Comparison of ENCODE assay signal across 1 cellular context in genomic region chr12:48157016-48157888, GRCh38.
TF ChIP-seq lines count a peak whose summit lies in the region.

ASB8 (minus strand) TSS chr12:48157515; CDS start chr12:48153496, 4,019 bp downstream.

TF ChIP-seq in K562, 482 proteins besides CTCF, POLR2A, EP300 and RAD21 (continued from another document and continues in another):
- TF ChIP-seq ELF4 (CRISPR knock-in tag; IDR thresholded peaks at IDR 0.05): peak; percentile 34; the same call in 1 of the 2 replicates
- TF ChIP-seq RFX1 (IDR thresholded peaks at IDR 0.05): no peak; the same call in 1 of the 2 replicates
- TF ChIP-seq PPARD (CRISPR knock-in tag; IDR thresholded peaks at IDR 0.05): no peak
- no peak for TF ChIP-seq ZBTB12 (CRISPR knock-in tag; IDR thresholded peaks at IDR 0.05)
- no peak for TF ChIP-seq TEAD2 (tag; IDR thresholded peaks at IDR 0.05)
- peak; percentile 69 for TF ChIP-seq TFAP4 (CRISPR knock-in tag; IDR thresholded peaks at IDR 0.05; ENCODE audit: borderline replicate concordance)
- TF ChIP-seq PRDM10 (IDR thresholded peaks at IDR 0.05; ENCODE audit: partially characterized antibody): peak; percentile 51
- no peak for TF ChIP-seq CHD1 (IDR thresholded peaks at IDR 0.05; ENCODE audit: low read length)
- TF ChIP-seq SAP30 (IDR thresholded peaks at IDR 0.05; ENCODE audit: borderline replicate concordance, insufficient read depth, low read depth, low read length, poor library complexity, severe bottlenecking): peak; percentile 95
- no peak for TF ChIP-seq CHD2 (IDR thresholded peaks at IDR 0.05; ENCODE audit: low read depth, low read length)
- TF ChIP-seq SIN3B (IDR thresholded peaks at IDR 0.05; ENCODE audit: low read depth): peak; percentile 45; the same call in 1 of the 2 replicates
- TF ChIP-seq E2F1 (CRISPR knock-in tag; IDR thresholded peaks at IDR 0.05): 0 out of 2 replicates have a peak, but pooled peaks have one; percentile 11
- TF ChIP-seq SOX6 (IDR thresholded peaks at IDR 0.05): 0 out of 2 replicates have a peak, but pooled peaks have one; percentile 22
- no peak for TF ChIP-seq HIVEP1 (CRISPR knock-in tag; IDR thresholded peaks at IDR 0.05)
- TF ChIP-seq GABPB1 (CRISPR knock-in tag; IDR thresholded peaks at IDR 0.05): peak; percentile 100
- TF ChIP-seq RBM25 (IDR thresholded peaks at IDR 0.05; ENCODE audit: low read depth, low read length, severe bottlenecking): no peak
- no peak for TF ChIP-seq ZNF311 (CRISPR knock-in tag; IDR thresholded peaks at IDR 0.05)
- TF ChIP-seq JUNB (CRISPR knock-in tag; conservative IDR thresholded peaks at IDR 0.05): no peak
- no peak for TF ChIP-seq ZNF212 (CRISPR knock-in tag; IDR thresholded peaks at IDR 0.05)
- peak; percentile 78 for TF ChIP-seq PHF20 (IDR thresholded peaks at IDR 0.05; ENCODE audit: partially characterized antibody)
- peak; percentile 22 to 93; a peak in 3 of 4 replicates for TF ChIP-seq SIN3A (IDR thresholded peaks at IDR 0.05; ENCODE audit: borderline replicate concordance in 2 of 2, control insufficient read depth in 1 of 2, low read depth in 2 of 2, low read length in 2 of 2)
- TF ChIP-seq HLTF (IDR thresholded peaks at IDR 0.05): no peak
- TF ChIP-seq MTF1 (CRISPR knock-in tag; IDR thresholded peaks at IDR 0.05; ENCODE audit: borderline replicate concordance): no peak
- TF ChIP-seq ZBTB40 (IDR thresholded peaks at IDR 0.05): peak; percentile 93
- no peak for TF ChIP-seq ZBTB40 (CRISPR knock-in tag; IDR thresholded peaks at IDR 0.05)
- TF ChIP-seq SUPT5H (IDR thresholded peaks at IDR 0.05): peak; percentile 59
- no peak for TF ChIP-seq TARDBP (IDR thresholded peaks at IDR 0.05)
- no peak for TF ChIP-seq ZNF644 (tag; IDR thresholded peaks at IDR 0.05; ENCODE audit: low read depth)
- TF ChIP-seq HMGN3 (IDR thresholded peaks at IDR 0.05; ENCODE audit: borderline replicate concordance, extremely low read depth, insufficient read length, low read depth, low read length): no peak
- TF ChIP-seq ATF1 (CRISPR knock-in tag; IDR thresholded peaks at IDR 0.05): no peak
- TF ChIP-seq ATF1 (tag; IDR thresholded peaks at IDR 0.05): peak; percentile 78
- no peak for TF ChIP-seq RBM39 (optimal IDR thresholded peaks at IDR 0.05; ENCODE audit: low read depth, low read length)
- no peak for TF ChIP-seq ARHGAP35 (IDR thresholded peaks at IDR 0.05; ENCODE audit: partially characterized antibody)
- TF ChIP-seq RBM15 (IDR thresholded peaks at IDR 0.05; ENCODE audit: insufficient read depth, low read length): no peak
- no peak for TF ChIP-seq SAFB (IDR thresholded peaks at IDR 0.05; ENCODE audit: borderline replicate concordance, low read depth, low read length)
- TF ChIP-seq PTTG1 (tag; IDR thresholded peaks at IDR 0.05; ENCODE audit: low read depth): no peak
- no peak; a peak in 1 of 4 replicates for TF ChIP-seq FOXA3 (CRISPR knock-in tag; conservative IDR thresholded peaks at IDR 0.05 in 1 of 2, IDR thresholded peaks at IDR 0.05 in 1 of 2)
- no peak for TF ChIP-seq ZNF707 (CRISPR knock-in tag; conservative IDR thresholded peaks at IDR 0.05)
- TF ChIP-seq NCOA2 (IDR thresholded peaks at IDR 0.05; ENCODE audit: partially characterized antibody in 2 of 2): no peak
- no peak for TF ChIP-seq DLX4 (CRISPR knock-in tag; IDR thresholded peaks at IDR 0.05)
- TF ChIP-seq BCOR (IDR thresholded peaks at IDR 0.05): no peak
- no peak for TF ChIP-seq SMARCE1 (IDR thresholded peaks at IDR 0.05)
- no peak for TF ChIP-seq PBX2 (CRISPR knock-in tag; IDR thresholded peaks at IDR 0.05; ENCODE audit: low read depth)
- TF ChIP-seq PBX2 (tag; conservative IDR thresholded peaks at IDR 0.05; ENCODE audit: low read depth): no peak
- TF ChIP-seq SNIP1 (IDR thresholded peaks at IDR 0.05; ENCODE audit: low read depth): no peak
- TF ChIP-seq FOXK2 (conservative IDR thresholded peaks at IDR 0.05 in 1 of 2, IDR thresholded peaks at IDR 0.05 in 1 of 2; ENCODE audit: low read depth in 2 of 2): peak; percentile 96 to 97
- TF ChIP-seq CREBBP (IDR thresholded peaks at IDR 0.05; ENCODE audit: low read depth, low read length): no peak
- TF ChIP-seq E2F4 (CRISPR knock-in tag; IDR thresholded peaks at IDR 0.05; ENCODE audit: low read depth): no peak
